In the genomic region with DNA sequence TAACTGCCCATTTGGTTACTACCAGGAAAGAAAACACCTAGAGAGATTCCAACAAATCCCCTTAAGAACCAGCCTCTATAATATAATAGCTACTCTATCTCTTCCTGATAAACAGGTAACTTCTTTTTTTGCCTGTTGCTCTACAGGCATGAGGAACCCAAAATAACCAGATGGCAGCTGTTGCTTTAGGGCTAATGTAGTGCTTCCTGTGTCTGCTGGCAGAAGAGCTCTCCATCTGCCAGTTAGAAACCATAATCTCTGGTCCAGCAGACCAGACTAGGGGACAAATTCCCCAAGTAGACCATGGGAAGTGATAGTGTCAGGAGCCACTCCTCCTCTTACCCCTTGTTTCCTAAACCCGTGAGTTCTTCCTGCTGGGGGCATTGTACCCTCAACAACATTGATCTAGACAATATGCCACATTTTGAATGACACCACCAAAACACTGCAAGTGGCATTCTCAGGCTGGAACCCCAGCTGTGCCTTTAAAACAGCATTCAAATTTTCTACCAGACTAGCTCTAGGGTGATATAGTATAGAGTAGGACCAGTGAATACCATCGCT, we compare ENCODE assay signal across 1 cellular context.
TF ChIP-seq lines count a peak whose summit lies in the region.

No MANE protein-coding gene starts in this region.

TF ChIP-seq in GM23338, 12 proteins besides CTCF, POLR2A, EP300 and RAD21 (continued from another document):
- TF ChIP-seq, protein P1, sequence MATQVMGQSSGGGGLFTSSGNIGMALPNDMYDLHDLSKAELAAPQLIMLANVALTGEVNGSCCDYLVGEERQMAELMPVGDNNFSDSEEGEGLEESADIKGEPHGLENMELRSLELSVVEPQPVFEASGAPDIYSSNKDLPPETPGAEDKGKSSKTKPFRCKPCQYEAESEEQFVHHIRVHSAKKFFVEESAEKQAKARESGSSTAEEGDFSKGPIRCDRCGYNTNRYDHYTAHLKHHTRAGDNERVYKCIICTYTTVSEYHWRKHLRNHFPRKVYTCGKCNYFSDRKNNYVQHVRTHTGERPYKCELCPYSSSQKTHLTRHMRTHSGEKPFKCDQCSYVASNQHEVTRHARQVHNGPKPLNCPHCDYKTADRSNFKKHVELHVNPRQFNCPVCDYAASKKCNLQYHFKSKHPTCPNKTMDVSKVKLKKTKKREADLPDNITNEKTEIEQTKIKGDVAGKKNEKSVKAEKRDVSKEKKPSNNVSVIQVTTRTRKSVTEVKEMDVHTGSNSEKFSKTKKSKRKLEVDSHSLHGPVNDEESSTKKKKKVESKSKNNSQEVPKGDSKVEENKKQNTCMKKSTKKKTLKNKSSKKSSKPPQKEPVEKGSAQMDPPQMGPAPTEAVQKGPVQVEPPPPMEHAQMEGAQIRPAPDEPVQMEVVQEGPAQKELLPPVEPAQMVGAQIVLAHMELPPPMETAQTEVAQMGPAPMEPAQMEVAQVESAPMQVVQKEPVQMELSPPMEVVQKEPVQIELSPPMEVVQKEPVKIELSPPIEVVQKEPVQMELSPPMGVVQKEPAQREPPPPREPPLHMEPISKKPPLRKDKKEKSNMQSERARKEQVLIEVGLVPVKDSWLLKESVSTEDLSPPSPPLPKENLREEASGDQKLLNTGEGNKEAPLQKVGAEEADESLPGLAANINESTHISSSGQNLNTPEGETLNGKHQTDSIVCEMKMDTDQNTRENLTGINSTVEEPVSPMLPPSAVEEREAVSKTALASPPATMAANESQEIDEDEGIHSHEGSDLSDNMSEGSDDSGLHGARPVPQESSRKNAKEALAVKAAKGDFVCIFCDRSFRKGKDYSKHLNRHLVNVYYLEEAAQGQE (IDR thresholded peaks at IDR 0.05; ENCODE audit: unreplicated experiment) = no peak
- no peak for TF ChIP-seq CREB1 (CRISPR knock-in tag; IDR thresholded peaks at IDR 0.05; ENCODE audit: low read depth)
- no peak for TF ChIP-seq POLR2AphosphoS5 (IDR thresholded peaks at IDR 0.05; ENCODE audit: low read depth)
- TF ChIP-seq ZNF114 (CRISPR knock-in tag; IDR thresholded peaks at IDR 0.05) = no peak
- TF ChIP-seq NANOG (IDR thresholded peaks at IDR 0.05; ENCODE audit: borderline replicate concordance) = no peak
